Comparison of ENCODE assay signal across 17 cellular contexts in the genomic region with DNA sequence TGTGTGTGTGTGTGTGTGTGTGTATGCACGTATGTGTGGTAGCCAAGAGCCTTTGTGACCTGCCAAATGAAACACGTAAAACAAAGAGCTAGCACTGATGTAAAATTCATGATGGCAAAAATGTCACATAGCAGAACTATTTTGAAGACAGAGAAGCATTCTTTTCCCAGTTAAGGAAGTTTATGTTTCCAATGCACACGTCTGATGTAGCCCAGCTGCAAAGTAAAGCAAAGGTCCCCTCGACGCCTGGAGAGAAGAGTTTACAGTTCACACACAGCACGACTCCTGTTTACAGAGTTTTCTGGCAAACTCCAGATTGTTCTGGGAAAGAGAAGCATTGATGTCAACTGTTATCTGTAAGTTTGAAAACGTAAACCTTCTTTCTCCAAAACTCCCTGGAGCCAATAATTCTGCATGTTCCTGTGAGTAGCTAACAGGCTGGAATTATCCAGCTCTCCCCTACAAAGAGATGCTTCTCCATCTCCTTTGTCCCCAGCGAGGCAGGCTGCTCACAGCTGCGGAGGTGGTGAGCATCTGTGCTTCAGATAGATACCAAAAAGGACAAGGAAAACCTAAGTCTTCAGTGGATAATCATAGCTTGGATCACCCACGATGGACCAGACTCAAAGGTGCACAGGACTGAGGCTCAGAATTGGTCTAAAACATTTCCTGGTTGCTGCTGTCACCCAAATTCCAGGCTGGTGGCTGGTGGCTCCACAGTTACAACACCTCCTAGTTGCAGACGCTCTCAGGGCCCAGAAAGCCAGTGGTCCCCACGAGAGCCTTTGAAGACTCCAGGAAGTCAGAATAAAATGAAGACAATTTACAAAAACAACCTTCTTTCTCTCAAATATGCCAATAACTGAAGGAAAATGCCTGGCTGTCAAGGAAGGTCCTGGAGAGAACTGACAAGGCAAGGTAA.
DNase-seq lines count a peak whose midpoint lies in the region; ATAC-seq, FAIRE-seq and TF ChIP-seq lines count a peak whose summit lies in the region.
"Had no signal": no experiment of that assay in that cellular context is flagged by ENCODE, and none has a peak within 500 bp of the region (broad histone marks: within the 10 kb centered on the region; RNA-seq: fewer than 3 reads in every experiment).

No MANE protein-coding gene starts in this region.

- no peaks in the 10 kb centered on the region for H3K27me3 Mint-ChIP-seq in astrocyte (ENCODE audit: low read depth, unreplicated experiment)
- H3K27me3 Mint-ChIP-seq in stimulated activated naive B cell treated with anti-CD40 and anti-IgM and Interleukin-4, amounts not matched to agents 10 μg/mL and 1 μg/mL and 100 μg/mL, for 72 hours, result peaks cover 0 to 9% of the 10 kb centered on the region in 2 donors
- H3K27me3 Mint-ChIP-seq: activated naive CD4-positive, alpha-beta T cell treated with anti-CD3 and anti-CD28 coated beads, Interleukin-2, amount 10 ng/mL, durations not matched to agents 7 days and 5 days had no signal

- TF ChIP-seq CTCF in astrocyte (IDR thresholded peaks at IDR 0.05; ENCODE audit: insufficient read depth, low read depth, low read length) (no peak), fibroblast of pulmonary artery (IDR thresholded peaks at IDR 0.05; ENCODE audit: low read length, missing control alignments) (no peak), tibial nerve (IDR thresholded peaks at IDR 0.05) (no peak)

- peaks cover 20% of the 10 kb centered on the region for H3K36me3 Mint-ChIP-seq in astrocyte (ENCODE audit: low read depth, unreplicated experiment)
- H3K36me3 Mint-ChIP-seq in stimulated activated naive B cell treated with anti-CD40 and anti-IgM and Interleukin-4, amounts not matched to agents 10 μg/mL and 1 μg/mL and 100 μg/mL, for 72 hours, result no peaks in the 10 kb centered on the region
- H3K36me3 Mint-ChIP-seq: activated naive CD4-positive, alpha-beta T cell treated with anti-CD3 and anti-CD28 coated beads, Interleukin-2, amount 10 ng/mL, durations not matched to agents 7 days and 5 days had no signal

- H3K36me3 ChIP-seq in astrocyte (ENCODE audit: insufficient read depth, low read length), result peaks cover 30% of the 10 kb centered on the region
- H3K36me3 ChIP-seq in mucosa of rectum (ENCODE audit: control insufficient read depth in 2 of 2, insufficient read depth in 2 of 2, low read length in 2 of 2), result no peaks in the 10 kb centered on the region
- H3K36me3 ChIP-seq in tibial nerve, result no peaks in the 10 kb centered on the region
- H3K36me3 ChIP-seq: left lung, pancreas, SJCRH30 had no signal

- no peak for TF ChIP-seq POLR2A in tibial nerve (IDR thresholded peaks at IDR 0.05)

- ATAC-seq in HG02623 (IDR thresholded peaks at IDR 0.05; ENCODE audit: unreplicated experiment), result no peak
- no peak for ATAC-seq in stimulated activated naive B cell treated with anti-CD40 and anti-IgM and Interleukin-4, amounts not matched to agents 10 μg/mL and 1 μg/mL and 100 μg/mL, for 72 hours (replicated peaks)
- ATAC-seq: GM12878, GM23338, left lung, pancreas had no signal

- no peak overlapping the region for H2AFZ ChIP-seq in astrocyte (ENCODE audit: low read depth, low read length)
- H2AFZ ChIP-seq: GM23338 had no signal

- H3K4me1 Mint-ChIP-seq in astrocyte (ENCODE audit: low read depth, unreplicated experiment), result peaks cover 12% of the 10 kb centered on the region
- peaks cover 0 to 1% of the 10 kb centered on the region in 2 donors for H3K4me1 Mint-ChIP-seq in stimulated activated naive B cell treated with anti-CD40 and anti-IgM and Interleukin-4, amounts not matched to agents 10 μg/mL and 1 μg/mL and 100 μg/mL, for 72 hours
- H3K4me1 Mint-ChIP-seq: activated naive CD4-positive, alpha-beta T cell treated with anti-CD3 and anti-CD28 coated beads, Interleukin-2, amount 10 ng/mL, durations not matched to agents 7 days and 5 days had no signal

- no peaks in the 10 kb centered on the region for H4K20me1 ChIP-seq in astrocyte (ENCODE audit: insufficient read depth, low read length)

- 41% methylated on average over 12 of the region's 12 CpGs for WGBS in tibial nerve, 2 donors

- no peak overlapping the region for H3K27ac ChIP-seq in astrocyte (ENCODE audit: low read depth, low read length)
- peak overlapping the region; percentile 41 to 74 for H3K27ac ChIP-seq in mucosa of rectum (ENCODE audit: low read depth in 2 of 2, low read length in 2 of 2)
- H3K27ac ChIP-seq in tibial nerve, result peak overlapping the region; percentile 20 to 72 (median 50)
- H3K27ac ChIP-seq: pancreas, SJCRH30 had no signal

- peak in 1 of 2 donors; percentile 37 for TF ChIP-seq EP300 in tibial nerve (IDR thresholded peaks at IDR 0.05)

- H3K4me2 ChIP-seq in astrocyte (ENCODE audit: low read length), result no peak overlapping the region
- H3K4me2 ChIP-seq: GM23338 had no signal

- H3K4me1 ChIP-seq in astrocyte (ENCODE audit: insufficient read depth, low read length), result no peaks in the 10 kb centered on the region
- no peaks in the 10 kb centered on the region for H3K4me1 ChIP-seq in mucosa of rectum (ENCODE audit: control insufficient read depth in 2 of 2, insufficient read depth in 2 of 2, low read length in 2 of 2)
- peaks cover 0 to 57% (median 5%) of the 10 kb centered on the region in 4 donors for H3K4me1 ChIP-seq in tibial nerve
- H3K4me1 ChIP-seq: pancreas had no signal

- H3K4me3 ChIP-seq in astrocyte (ENCODE audit: insufficient read depth, low read depth, low read length) (no peak overlapping the region), fibroblast of pulmonary artery (replicated peaks; ENCODE audit: low read depth, low read length) (no peak overlapping the region), mucosa of rectum (ENCODE audit: low read length in 2 of 2) (no peak overlapping the region), tibial nerve (no peak overlapping the region)
- H3K4me3 ChIP-seq: GM12878, GM23338, left lung, pancreas, SJCRH30 had no signal

- H3K27ac Mint-ChIP-seq in astrocyte (ENCODE audit: unreplicated experiment), result no peak overlapping the region
- H3K27ac Mint-ChIP-seq in stimulated activated naive B cell treated with anti-CD40 and anti-IgM and Interleukin-4, amounts not matched to agents 10 μg/mL and 1 μg/mL and 100 μg/mL, for 72 hours, result no peak overlapping the region
- H3K27ac Mint-ChIP-seq: activated naive CD4-positive, alpha-beta T cell treated with anti-CD3 and anti-CD28 coated beads, Interleukin-2, amount 10 ng/mL, durations not matched to agents 7 days and 5 days; GM23338 had no signal

- peaks cover 6% of the 10 kb centered on the region for H3K9me3 Mint-ChIP-seq in astrocyte (ENCODE audit: unreplicated experiment)
- H3K9me3 Mint-ChIP-seq in stimulated activated naive B cell treated with anti-CD40 and anti-IgM and Interleukin-4, amounts not matched to agents 10 μg/mL and 1 μg/mL and 100 μg/mL, for 72 hours, result no peaks in the 10 kb centered on the region
- H3K9me3 Mint-ChIP-seq: activated naive CD4-positive, alpha-beta T cell treated with anti-CD3 and anti-CD28 coated beads, Interleukin-2, amount 10 ng/mL, durations not matched to agents 7 days and 5 days; GM23338 had no signal

- H3K9ac ChIP-seq in astrocyte (ENCODE audit: low read length), result no peak overlapping the region
- H3K9ac ChIP-seq in mucosa of rectum (ENCODE audit: low read depth in 1 of 2, low read length in 2 of 2), result no peak overlapping the region

- H3K9me3 ChIP-seq in astrocyte (ENCODE audit: insufficient read depth, low read depth, low read length), result no peaks in the 10 kb centered on the region
- H3K9me3 ChIP-seq in mucosa of rectum (ENCODE audit: control insufficient read depth in 2 of 2, low read length in 2 of 2), result no peaks in the 10 kb centered on the region
- no peaks in the 10 kb centered on the region for H3K9me3 ChIP-seq in tibial nerve
- H3K9me3 ChIP-seq: left lung, pancreas, SJCRH30 had no signal

- no peak overlapping the region for H3K4me3 Mint-ChIP-seq in astrocyte (ENCODE audit: unreplicated experiment)
- H3K4me3 Mint-ChIP-seq in stimulated activated naive B cell treated with anti-CD40 and anti-IgM and Interleukin-4, amounts not matched to agents 10 μg/mL and 1 μg/mL and 100 μg/mL, for 72 hours, result no peak overlapping the region
- H3K4me3 Mint-ChIP-seq: activated naive CD4-positive, alpha-beta T cell treated with anti-CD3 and anti-CD28 coated beads, Interleukin-2, amount 10 ng/mL, durations not matched to agents 7 days and 5 days; GM23338 had no signal

- FAIRE-seq in astrocyte (lab: Jason Lieb, UNC), result no peak
- FAIRE-seq: GM12878, pancreas had no signal

- no peaks in the 10 kb centered on the region for H3K27me3 ChIP-seq in astrocyte (ENCODE audit: insufficient read depth, low read length)
- no peaks in the 10 kb centered on the region for H3K27me3 ChIP-seq in mucosa of rectum (ENCODE audit: control insufficient read depth in 2 of 2, insufficient read depth in 2 of 2, low read length in 2 of 2)
- H3K27me3 ChIP-seq in tibial nerve, result no peaks in the 10 kb centered on the region
- H3K27me3 ChIP-seq: left lung, pancreas, SJCRH30 had no signal

- no peaks in the 10 kb centered on the region for H3K79me2 ChIP-seq in astrocyte (ENCODE audit: insufficient read depth, low read length)

- DNase-seq in astrocyte (ENCODE audit: low read depth) (peak; percentile 45), fibroblast of pulmonary artery (ENCODE audit: low read depth) (peak; percentile 82), tibial nerve (ENCODE audit: low spot score in 2 of 2) (no peak), RKO (ENCODE audit: low spot score) (no peak)
- DNase-seq in stimulated activated naive B cell treated with anti-CD40 and anti-IgM and Interleukin-4, amounts not matched to agents 10 μg/mL and 1 μg/mL and 100 μg/mL, for 72 hours, result no peak
- no peak for DNase-seq in stimulated activated CD4-positive, alpha-beta T cell treated with anti-CD3 and anti-CD28 coated beads, Interleukin-4, amount 100 ng/mL, for 24 hours
- DNase-seq: activated naive CD4-positive, alpha-beta T cell treated with anti-CD3 and anti-CD28 coated beads, Interleukin-2, amount 10 ng/mL, durations not matched to agents 7 days and 5 days; cortex of kidney; left lung; NCI-H146; NCI-H748 treated with DMSO at 0.1 percent for 48 hours; pancreas; SJCRH30 had no signal

Comparison
In these comparisons a context has a peak if more than half of its experiments do, and no peak if none do; other contexts are left out.
1. DNase-seq: peak in astrocyte (single experiment) and fibroblast of pulmonary artery (single experiment); none in tibial nerve (0 of 2), RKO (single experiment), stimulated activated naive B cell treated with anti-CD40 and anti-IgM and Interleukin-4, amounts not matched to agents 10 μg/mL and 1 μg/mL and 100 μg/mL, for 72 hours (single experiment) and stimulated activated CD4-positive, alpha-beta T cell treated with anti-CD3 and anti-CD28 coated beads, Interleukin-4, amount 100 ng/mL, for 24 hours (single experiment).